In genomic region chr17:5706835-5707234, GRCh38 we compare ENCODE assay signal across 8 cellular contexts.
DNase-seq lines count a peak whose midpoint lies in the region; ATAC-seq and TF ChIP-seq lines count a peak whose summit lies in the region.

No MANE protein-coding gene starts in this region.

- TF ChIP-seq CTCF in GM13977 (IDR thresholded peaks at IDR 0.05; ENCODE audit: extremely low read depth, insufficient read depth, missing control alignments) (peak; percentile 81), nephron (IDR thresholded peaks at IDR 0.05; ENCODE audit: unreplicated experiment in 3 of 3) (peak; percentile 62 to 81 (median 80))

- peaks cover 28% of the 10 kb centered on the region for H3K27me3 Mint-ChIP-seq in nephron (ENCODE audit: low read depth)

- H3K36me3 Mint-ChIP-seq in nephron (ENCODE audit: low read depth) = no peaks in the 10 kb centered on the region

- H3K4me3 Mint-ChIP-seq in nephron = no peak overlapping the region

- no peak for TF ChIP-seq POLR2A in erythroblast (IDR thresholded peaks at IDR 0.05; ENCODE audit: low read length)

- no peak for ATAC-seq in HG02885 (IDR thresholded peaks at IDR 0.05; ENCODE audit: poor library complexity, unreplicated experiment)

- H3K9me3 Mint-ChIP-seq in nephron = no peaks in the 10 kb centered on the region

- in situ Hi-C loops in GM13977 (cut with MboI; ENCODE audit: low pct_unique_long_range_greater_than_20kb, low sequenced_read_pairs, unreplicated experiment) = loop anchor here (25.0 kb wide), 1 partner anchor 730 kb away; the partner anchor contains the start of genes AIPL1 and PIMREG

- no peak overlapping the region for H3K27ac Mint-ChIP-seq in nephron

- H3K4me1 Mint-ChIP-seq in nephron = peaks cover 6% of the 10 kb centered on the region

- peak; percentile 34 for DNase-seq in 8988T
- peak; percentile 65 for DNase-seq in GM13977 (ENCODE audit: low spot score)
- peak; percentile 66 for DNase-seq in NCI-H748 treated with DMSO at 0.1 percent for 48 hours (lab: John Stamatoyannopoulos, UW)
- peak; percentile 8 to 13 for DNase-seq in activated CD8-positive, alpha-beta memory T cell treated with anti-CD3 and anti-CD28 coated beads for 4 hours (ENCODE audit: low read depth in 2 of 2)
- peak; percentile 31 to 60 for DNase-seq in erythroblast (lab: John Stamatoyannopoulos, UW)
- DNase-seq in stimulated activated naive CD4-positive, alpha-beta T cell (lab: John Stamatoyannopoulos, UW) = peak in 5 of 6 experiments; percentile 25 to 52 (median 34)

Comparison
In these comparisons a context has a peak if more than half of its experiments do, and no peak if none do; other contexts are left out.
1. DNase-seq: peak in every context shown above with its lines; median percentile 66 in NCI-H748 treated with DMSO at 0.1 percent for 48 hours; 65 in GM13977; 46 in erythroblast; 34 in 8988T; 34 in stimulated activated naive CD4-positive, alpha-beta T cell; 10 in activated CD8-positive, alpha-beta memory T cell treated with anti-CD3 and anti-CD28 coated beads for 4 hours.